Comparison of ENCODE assay signal across 8 cellular contexts in genomic region chr5:17118631-17119030, GRCh38.
DNase-seq lines count a peak whose midpoint lies in the region; ATAC-seq and FAIRE-seq lines count a peak whose summit lies in the region.

No MANE protein-coding gene starts in this region.

- H3K4me3 Mint-ChIP-seq in activated naive CD4-positive, alpha-beta T cell treated with anti-CD3 and anti-CD28 coated beads for 36 hours: peak overlapping the region; percentile 30
- H3K4me3 Mint-ChIP-seq in stimulated activated naive CD8-positive, alpha-beta T cell treated with anti-CD3 and anti-CD28 coated beads, Interleukin-15, amount 100 ng/mL, for 72 hours: peak overlapping the region; percentile 36 to 44
- no peak overlapping the region for H3K4me3 Mint-ChIP-seq in stimulated activated effector memory CD8-positive, alpha-beta T cell treated with anti-CD3 and anti-CD28 coated beads, Interleukin-12 subunit alpha, Interleukin-12 subunit beta, amount 100 ng/mL, for 72 hours

- no peaks in the 10 kb centered on the region for H3K36me3 Mint-ChIP-seq in activated naive CD4-positive, alpha-beta T cell treated with anti-CD3 and anti-CD28 coated beads for 36 hours (ENCODE audit: low read depth)
- no peaks in the 10 kb centered on the region for H3K36me3 Mint-ChIP-seq in stimulated activated effector memory CD8-positive, alpha-beta T cell treated with anti-CD3 and anti-CD28 coated beads, Interleukin-12 subunit alpha, Interleukin-12 subunit beta, amount 100 ng/mL, for 72 hours

- H3K27me3 Mint-ChIP-seq in activated naive CD4-positive, alpha-beta T cell treated with anti-CD3 and anti-CD28 coated beads for 36 hours (ENCODE audit: low read depth): peaks cover 12% of the 10 kb centered on the region
- peaks cover 16% of the 10 kb centered on the region for H3K27me3 Mint-ChIP-seq in stimulated activated naive CD8-positive, alpha-beta T cell treated with anti-CD3 and anti-CD28 coated beads, Interleukin-15, amount 100 ng/mL, for 72 hours

- no peak for FAIRE-seq in HTR-8/SVneo (lab: Jason Lieb, UNC)

- ATAC-seq in stimulated activated naive CD8-positive, alpha-beta T cell treated with anti-CD3 and anti-CD28 coated beads, Interleukin-15, amount 100 ng/mL, for 72 hours: peak; percentile 53
- ATAC-seq in stimulated activated effector memory CD8-positive, alpha-beta T cell treated with anti-CD3 and anti-CD28 coated beads, Interleukin-12 subunit alpha, Interleukin-12 subunit beta, amount 100 ng/mL, for 72 hours: no peak

- intact Hi-C loops in activated naive CD4-positive, alpha-beta T cell treated with anti-CD3 and anti-CD28 coated beads for 36 hours (cut with micrococcal nuclease): loop anchor here (5.0 kb wide), 1 partner anchor 64 kb away; no protein-coding TSS in a partner anchor

- peaks cover 6% of the 10 kb centered on the region for H3K4me1 Mint-ChIP-seq in activated naive CD4-positive, alpha-beta T cell treated with anti-CD3 and anti-CD28 coated beads for 36 hours (ENCODE audit: low read depth)
- peaks cover 6% of the 10 kb centered on the region for H3K4me1 Mint-ChIP-seq in stimulated activated naive CD8-positive, alpha-beta T cell treated with anti-CD3 and anti-CD28 coated beads, Interleukin-15, amount 100 ng/mL, for 72 hours
- no peaks in the 10 kb centered on the region for H3K4me1 Mint-ChIP-seq in stimulated activated effector memory CD8-positive, alpha-beta T cell treated with anti-CD3 and anti-CD28 coated beads, Interleukin-12 subunit alpha, Interleukin-12 subunit beta, amount 100 ng/mL, for 72 hours

- peak; percentile 32 for DNase-seq in activated naive CD4-positive, alpha-beta T cell treated with anti-CD3 and anti-CD28 coated beads for 36 hours
- no peak for DNase-seq in activated naive CD4-positive, alpha-beta T cell treated with Interleukin-2 at 50 U/mL for 16 hours
- DNase-seq in HTR-8/SVneo (ENCODE audit: insufficient read length, low spot score): peak; percentile 98
- DNase-seq in amygdala (lab: John Stamatoyannopoulos, UW): peak in 39 of 56 donors; percentile 2 to 71 (median 22)
- DNase-seq in islet precursor cell: peak; percentile 93
- DNase-seq in stimulated activated naive CD8-positive, alpha-beta T cell treated with anti-CD3 and anti-CD28 coated beads, Interleukin-15, amount 100 ng/mL, for 72 hours: no peak
- no peak for DNase-seq in stimulated activated effector memory CD8-positive, alpha-beta T cell treated with anti-CD3 and anti-CD28 coated beads, Interleukin-12 subunit alpha, Interleukin-12 subunit beta, amount 100 ng/mL, for 72 hours (ENCODE audit: low spot score in 2 of 2)
- DNase-seq in NCI-H2227 treated with DMSO at 0.1 percent for 48 hours (lab: John Stamatoyannopoulos, UW): no peak

- no peak overlapping the region for H3K27ac Mint-ChIP-seq in activated naive CD4-positive, alpha-beta T cell treated with anti-CD3 and anti-CD28 coated beads for 36 hours
- peak overlapping the region in 1 of 2 donors; percentile 93 for H3K27ac Mint-ChIP-seq in stimulated activated naive CD8-positive, alpha-beta T cell treated with anti-CD3 and anti-CD28 coated beads, Interleukin-15, amount 100 ng/mL, for 72 hours
- no peak overlapping the region for H3K27ac Mint-ChIP-seq in stimulated activated effector memory CD8-positive, alpha-beta T cell treated with anti-CD3 and anti-CD28 coated beads, Interleukin-12 subunit alpha, Interleukin-12 subunit beta, amount 100 ng/mL, for 72 hours

- CTCF ChIA-PET in activated naive CD4-positive, alpha-beta T cell treated with anti-CD3 and anti-CD28 coated beads for 36 hours (lab: Charles Lee): interaction anchor here (0.6 to 1.7 kb wide), 2 partner anchors 14 to 46 kb away, joined by 5 to 7 read pairs; no protein-coding TSS in a partner anchor

- no peaks in the 10 kb centered on the region for H3K9me3 Mint-ChIP-seq in activated naive CD4-positive, alpha-beta T cell treated with anti-CD3 and anti-CD28 coated beads for 36 hours
- no peaks in the 10 kb centered on the region for H3K9me3 Mint-ChIP-seq in stimulated activated naive CD8-positive, alpha-beta T cell treated with anti-CD3 and anti-CD28 coated beads, Interleukin-15, amount 100 ng/mL, for 72 hours
- peaks cover 9% of the 10 kb centered on the region for H3K9me3 Mint-ChIP-seq in stimulated activated effector memory CD8-positive, alpha-beta T cell treated with anti-CD3 and anti-CD28 coated beads, Interleukin-12 subunit alpha, Interleukin-12 subunit beta, amount 100 ng/mL, for 72 hours

Comparison
In these comparisons a context has a peak if more than half of its experiments do, and no peak if none do; other contexts are left out.
1. DNase-seq: peak in activated naive CD4-positive, alpha-beta T cell treated with anti-CD3 and anti-CD28 coated beads for 36 hours (single experiment), HTR-8/SVneo (single experiment), amygdala (39 of 56) and islet precursor cell (single experiment); none in activated naive CD4-positive, alpha-beta T cell treated with Interleukin-2 at 50 U/mL for 16 hours (single experiment), stimulated activated naive CD8-positive, alpha-beta T cell treated with anti-CD3 and anti-CD28 coated beads, Interleukin-15, amount 100 ng/mL, for 72 hours (0 of 2), stimulated activated effector memory CD8-positive, alpha-beta T cell treated with anti-CD3 and anti-CD28 coated beads, Interleukin-12 subunit alpha, Interleukin-12 subunit beta, amount 100 ng/mL, for 72 hours (0 of 2) and NCI-H2227 treated with DMSO at 0.1 percent for 48 hours (single experiment).